ENCODE assay signal across 24 cellular contexts in genomic region chr16:13940397-13940933, GRCh38. TPM values are rescaled to one million over a fixed set of nuclear protein-coding genes. Genes with fewer than 3 reads are reported as not detected.
DNase-seq lines count a peak whose midpoint lies in the region; ATAC-seq, FAIRE-seq and TF ChIP-seq lines count a peak whose summit lies in the region.
"Had no signal": no experiment of that assay in that cellular context is flagged by ENCODE, and none has a peak within 500 bp of the region (broad histone marks: within the 10 kb centered on the region; RNA-seq: fewer than 3 reads in every experiment).

No MANE protein-coding gene starts in this region.

- H3K4me1 Mint-ChIP-seq in CD4-positive, alpha-beta memory T cell: peaks cover 0 to 4% (median 2%) of the 10 kb centered on the region in 4 donors
- H3K4me1 Mint-ChIP-seq: activated B cell treated with CpG ODN at 0.5 μM for 24 hours, immature natural killer cell, natural killer cell had no signal

- H3K27me3 Mint-ChIP-seq in CD4-positive, alpha-beta memory T cell: no peaks in the 10 kb centered on the region
- H3K27me3 Mint-ChIP-seq: activated B cell treated with CpG ODN at 0.5 μM for 24 hours had no signal

- H3K4me1 ChIP-seq in BE2C (peaks cover 11% of the 10 kb centered on the region), pancreas (peaks cover 22 to 43% (median 32%) of the 10 kb centered on the region in 3 donors)
- no peaks in the 10 kb centered on the region for H3K4me1 ChIP-seq in CD4-positive, alpha-beta memory T cell (ENCODE audit: insufficient read depth, low read length)

- H3K27me3 ChIP-seq in BE2C (no peaks in the 10 kb centered on the region), pancreas (no peaks in the 10 kb centered on the region)
- no peaks in the 10 kb centered on the region for H3K27me3 ChIP-seq in CD4-positive, alpha-beta memory T cell (ENCODE audit: insufficient read depth, low read length)
- H3K27me3 ChIP-seq: BLaER1 treated with 17β-estradiol and CSF1 and Interleukin-3, amounts not matched to agents 10 nM and 100 nM; left lung had no signal

- no peak overlapping the region for H3K4me3 ChIP-seq in BE2C (ENCODE audit: low read depth, low read length)
- no peak overlapping the region for H3K4me3 ChIP-seq in pancreas
- no peak overlapping the region for H3K4me3 ChIP-seq in CD4-positive, alpha-beta memory T cell (ENCODE audit: low read length in 2 of 2)
- H3K4me3 ChIP-seq: BLaER1 treated with 17β-estradiol and CSF1 and Interleukin-3, amounts not matched to agents 10 nM and 100 nM; left lung had no signal

- POLR2A ChIA-PET in CD4-positive, alpha-beta memory T cell (lab: Charles Lee; ENCODE audit: partially characterized antibody): no interaction called here

- H3K27ac Mint-ChIP-seq in CD4-positive, alpha-beta memory T cell: peak overlapping the region in 1 of 7 donors; percentile 75
- H3K27ac Mint-ChIP-seq: activated B cell treated with CpG ODN at 0.5 μM for 24 hours, natural killer cell had no signal

- 26 to 36% methylated on average over 3 of the region's 3 CpGs for WGBS in pancreas, 2 donors

- no peak overlapping the region for H3K4me3 Mint-ChIP-seq in CD4-positive, alpha-beta memory T cell
- H3K4me3 Mint-ChIP-seq: activated B cell treated with CpG ODN at 0.5 μM for 24 hours, immature natural killer cell, natural killer cell had no signal

- TF ChIP-seq CTCF in BE2C (IDR thresholded peaks at IDR 0.05; ENCODE audit: low read depth, low read length) (no peak), pancreas (IDR thresholded peaks at IDR 0.05) (no peak)

- DNase-seq in BE2C (peak; percentile 55), SW480 (ENCODE audit: low spot score) (peak; percentile 67), kidney tubule cell (ENCODE audit: low spot score) (peak; percentile 58), pancreas (peak in 4 of 6 donors; percentile 60 to 83 (median 69)), SHP77 treated with DMSO at 0.1 percent for 48 hours (lab: John Stamatoyannopoulos, UW) (no peak), NCI-H2196 (lab: John Stamatoyannopoulos, UW; ENCODE audit: unreplicated experiment) (no peak)
- no peak for DNase-seq in activated CD8-positive, alpha-beta memory T cell treated with anti-CD3 and anti-CD28 coated beads, Interleukin-2, amount 50 U/mL, for 48 hours
- DNase-seq in CD4-positive, alpha-beta memory T cell: no peak
- DNase-seq: activated B cell treated with CpG ODN at 0.5 μM for 24 hours, H7, hippocampal formation, immature natural killer cell, midbrain, natural killer cell, NCI-H1048, NCI-H1694 treated with DMSO at 0.1 percent for 48 hours, NCI-H2171, NCI-H524 treated with DMSO at 0.1 percent for 48 hours, posterior cingulate gyrus, RPMI8226, T-helper 9 cell had no signal

- ATAC-seq in pancreas: peak; percentile 80 to 87 (median 84)
- ATAC-seq: left lung, natural killer cell had no signal

- peaks cover 12% of the 10 kb centered on the region for H3K36me3 ChIP-seq in BE2C
- H3K36me3 ChIP-seq in pancreas: peaks cover 0 to 3% (median 0%) of the 10 kb centered on the region in 3 donors
- peaks cover 4% of the 10 kb centered on the region for H3K36me3 ChIP-seq in CD4-positive, alpha-beta memory T cell (ENCODE audit: insufficient read depth, low read length)

- intact Hi-C loops in pancreas (cut with DNase I): no loop called here
- intact Hi-C loops in CD4-positive, alpha-beta memory T cell (cut with micrococcal nuclease): no loop called here

- CTCF ChIA-PET in CD4-positive, alpha-beta memory T cell (lab: Charles Lee; ENCODE audit: partially characterized antibody): interaction anchor here (1.8 kb wide), 1 partner anchor 21 kb away, joined by 7 read pairs; the partner anchor contains the start of gene ERCC4

- H3K9me3 Mint-ChIP-seq in CD4-positive, alpha-beta memory T cell: no peaks in the 10 kb centered on the region
- H3K9me3 Mint-ChIP-seq: activated B cell treated with CpG ODN at 0.5 μM for 24 hours, immature natural killer cell, natural killer cell had no signal

- FAIRE-seq in pancreas (lab: Jason Lieb, UNC): no peak
- FAIRE-seq: GM12891 had no signal

- H3K9me3 ChIP-seq in BE2C (no peaks in the 10 kb centered on the region), pancreas (no peaks in the 10 kb centered on the region)
- H3K9me3 ChIP-seq in CD4-positive, alpha-beta memory T cell (ENCODE audit: control insufficient read depth in 1 of 2, low read length in 2 of 2): no peaks in the 10 kb centered on the region
- H3K9me3 ChIP-seq: left lung had no signal

- H3K27ac ChIP-seq in pancreas: peak overlapping the region; percentile 46 to 81 (median 70)
- no peak overlapping the region for H3K27ac ChIP-seq in CD4-positive, alpha-beta memory T cell (ENCODE audit: low read depth, low read length)
- H3K27ac ChIP-seq: BLaER1 treated with 17β-estradiol and CSF1 and Interleukin-3, amounts not matched to agents 10 nM and 100 nM; left lung had no signal

- H3K36me3 Mint-ChIP-seq in CD4-positive, alpha-beta memory T cell: peaks cover 54 to 60% of the 10 kb centered on the region in 2 donors

RNA-seq across cellular contexts. Expression of gene ERCC4, which starts 20.5 kb away (rescaled TPM):
- polyA plus RNA-seq in BE2C (2012; ENCODE audit: insufficient read depth, insufficient read length, low read depth): 3.6 TPM
- total RNA-seq in pancreas: 1 to 10 TPM; 2.8 to 6.7 (median 5.2) TPM
- 1 to 10 TPM; 1.2 to 1.8 TPM for polyA plus RNA-seq in pancreas
- 10 to 100 TPM; 11.5 to 15.3 TPM for total RNA-seq in CD4-positive, alpha-beta memory T cell
- polyA plus RNA-seq in CD4-positive, alpha-beta memory T cell: 10 to 100 TPM; 12.6 to 15.9 TPM

Comparison
In these comparisons a context has a peak if more than half of its experiments do, and no peak if none do; other contexts are left out.
1. DNase-seq: peak in BE2C (single experiment), SW480 (single experiment), kidney tubule cell (single experiment) and pancreas (4 of 6); none in activated CD8-positive, alpha-beta memory T cell treated with anti-CD3 and anti-CD28 coated beads, Interleukin-2, amount 50 U/mL, for 48 hours (single experiment), SHP77 treated with DMSO at 0.1 percent for 48 hours (single experiment), CD4-positive, alpha-beta memory T cell (0 of 5) and NCI-H2196 (single experiment).